In the genomic region with DNA sequence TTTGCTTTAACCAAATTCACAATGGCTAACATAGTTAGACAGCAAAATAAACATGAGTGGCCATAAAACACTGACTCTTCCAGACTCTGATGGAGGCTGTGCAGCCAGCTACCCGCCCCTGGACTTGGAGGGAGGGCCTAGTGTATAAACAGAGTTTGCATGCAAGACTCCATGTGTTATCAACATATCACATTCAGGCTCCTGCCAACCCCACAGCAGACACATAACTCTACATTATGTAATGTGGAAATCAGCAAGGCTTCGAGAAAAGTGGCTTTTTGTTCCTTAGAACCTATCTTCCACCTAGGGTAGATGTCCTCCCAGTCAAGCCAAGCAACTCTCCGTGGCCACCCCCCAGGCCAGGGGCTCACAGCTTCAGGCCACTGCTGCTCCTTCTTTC, we compare ENCODE assay signal across 28 cellular contexts. TPM values are rescaled to one million over a fixed set of nuclear protein-coding genes. Genes with fewer than 3 reads are reported as not detected.
"Had no signal": no experiment of that assay in that cellular context is flagged by ENCODE, and none has a peak within 500 bp of the region (broad histone marks: within the 10 kb centered on the region; RNA-seq: fewer than 3 reads in every experiment).

No MANE protein-coding gene starts in this region.

- H3K4me1 Mint-ChIP-seq: immature natural killer cell; mesothelial cell of epicardium; naive B cell; natural killer cell; stimulated activated memory B cell treated with anti-CD40 and anti-IgM and Interleukin-4, amounts not matched to agents 10 μg/mL and 1 μg/mL and 100 μg/mL, for 72 hours; stimulated activated naive CD8-positive, alpha-beta T cell treated with anti-CD3 and anti-CD28 coated beads, Interleukin-15, amount 100 ng/mL, for 72 hours had no signal

- H3K27me3 ChIP-seq: neural progenitor cell, neutrophil, right lobe of liver, thyroid gland, upper lobe of left lung, vagina had no signal

- H2AFZ ChIP-seq: neural progenitor cell, parathyroid adenoma had no signal

- H3K36me3 ChIP-seq: left ventricle myocardium inferior, neural progenitor cell, neutrophil, right lobe of liver, thyroid gland, transverse colon, upper lobe of left lung, vagina had no signal

- H3K36me3 Mint-ChIP-seq: mesothelial cell of epicardium; naive B cell; neural progenitor cell; stimulated activated memory B cell treated with anti-CD40 and anti-IgM and Interleukin-4, amounts not matched to agents 10 μg/mL and 1 μg/mL and 100 μg/mL, for 72 hours had no signal

- DNase-seq: immature natural killer cell; left ventricle myocardium inferior; mesendoderm; naive B cell; natural killer cell; nephron progenitor cell; occipital lobe; psoas muscle; right lobe of liver; stimulated activated CD4-positive, alpha-beta T cell treated with anti-CD3 and anti-CD28 coated beads, Interleukin-1b, Interleukin-23, amount 100 ng/mL, for 48 hours; stimulated activated CD4-positive, alpha-beta T cell treated with anti-CD3 and anti-CD28 coated beads, Interleukin-2, amount 100 ng/mL, for 48 hours; stimulated activated CD4-positive, alpha-beta T cell treated with anti-CD3 and anti-CD28 coated beads, Interleukin-4, amount 100 ng/mL, for 4 hours; stimulated activated CD8-positive, alpha-beta memory T cell treated with anti-CD3 and anti-CD28 coated beads, Interleukin-4, amount 100 ng/mL, for 48 hours; stimulated activated naive CD4-positive, alpha-beta T cell treated with Interleukin-2 at 50 U/mL for 16 hours; stimulated activated naive CD8-positive, alpha-beta T cell treated with anti-CD3 and anti-CD28 coated beads, Interleukin-15, amount 100 ng/mL, for 72 hours; substantia nigra; thyroid gland; transverse colon; upper lobe of left lung had no signal

- H3K27me3 Mint-ChIP-seq: stimulated activated memory B cell treated with anti-CD40 and anti-IgM and Interleukin-4, amounts not matched to agents 10 μg/mL and 1 μg/mL and 100 μg/mL, for 72 hours had no signal

- H3K4me3 ChIP-seq: left ventricle myocardium inferior, lung, neural progenitor cell, psoas muscle, right lobe of liver, smooth muscle cell, thyroid gland, transverse colon, upper lobe of left lung, vagina had no signal

- ATAC-seq: natural killer cell; psoas muscle; right lobe of liver; stimulated activated memory B cell treated with anti-CD40 and anti-IgM and Interleukin-4, amounts not matched to agents 10 μg/mL and 1 μg/mL and 100 μg/mL, for 72 hours; stimulated activated naive CD8-positive, alpha-beta T cell treated with anti-CD3 and anti-CD28 coated beads, Interleukin-15, amount 100 ng/mL, for 72 hours had no signal

- H3K9me3 Mint-ChIP-seq: neural progenitor cell had no signal

- H3K9ac ChIP-seq: neural progenitor cell, parathyroid adenoma had no signal

- H3K4me2 ChIP-seq: neural progenitor cell, smooth muscle cell had no signal

- H3K9me3 ChIP-seq: left ventricle myocardium inferior, neutrophil, psoas muscle, right lobe of liver, thyroid gland, transverse colon, upper lobe of left lung, vagina had no signal

- H3K4me1 ChIP-seq: parathyroid adenoma, psoas muscle, right lobe of liver, thyroid gland, transverse colon, upper lobe of left lung, vagina had no signal

- H3K27ac ChIP-seq: left ventricle myocardium inferior, neural progenitor cell, neutrophil, parathyroid adenoma, psoas muscle, right lobe of liver, thyroid gland, transverse colon, upper lobe of left lung, vagina had no signal

- H3K4me3 Mint-ChIP-seq: immature natural killer cell; mesothelial cell of epicardium; naive B cell; natural killer cell; nephron progenitor cell; neural progenitor cell; stimulated activated memory B cell treated with anti-CD40 and anti-IgM and Interleukin-4, amounts not matched to agents 10 μg/mL and 1 μg/mL and 100 μg/mL, for 72 hours; stimulated activated naive CD8-positive, alpha-beta T cell treated with anti-CD3 and anti-CD28 coated beads, Interleukin-15, amount 100 ng/mL, for 72 hours had no signal

RNA-seq across cellular contexts. Expression of gene SOX9, which starts 19.3 kb away (rescaled TPM):
- total RNA-seq: mononuclear cell, natural killer cell had no signal
- polyA plus RNA-seq: immature natural killer cell had no signal
